1 cellular context compared by ENCODE assay signal in genomic region chr2:232633413-232634318, GRCh38.
TF ChIP-seq lines count a peak whose summit lies in the region.

A gene with protein sequence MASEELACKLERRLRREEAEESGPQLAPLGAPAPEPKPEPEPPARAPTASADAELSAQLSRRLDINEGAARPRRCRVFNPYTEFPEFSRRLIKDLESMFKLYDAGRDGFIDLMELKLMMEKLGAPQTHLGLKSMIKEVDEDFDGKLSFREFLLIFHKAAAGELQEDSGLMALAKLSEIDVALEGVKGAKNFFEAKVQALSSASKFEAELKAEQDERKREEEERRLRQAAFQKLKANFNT (plus strand): TSS chr2:232633604. CDS start chr2:232633705, 101 bp downstream.

TF ChIP-seq in HEK293, 187 proteins besides CTCF, POLR2A, EP300 and RAD21 (continued from another document):
- TF ChIP-seq, protein P1, sequence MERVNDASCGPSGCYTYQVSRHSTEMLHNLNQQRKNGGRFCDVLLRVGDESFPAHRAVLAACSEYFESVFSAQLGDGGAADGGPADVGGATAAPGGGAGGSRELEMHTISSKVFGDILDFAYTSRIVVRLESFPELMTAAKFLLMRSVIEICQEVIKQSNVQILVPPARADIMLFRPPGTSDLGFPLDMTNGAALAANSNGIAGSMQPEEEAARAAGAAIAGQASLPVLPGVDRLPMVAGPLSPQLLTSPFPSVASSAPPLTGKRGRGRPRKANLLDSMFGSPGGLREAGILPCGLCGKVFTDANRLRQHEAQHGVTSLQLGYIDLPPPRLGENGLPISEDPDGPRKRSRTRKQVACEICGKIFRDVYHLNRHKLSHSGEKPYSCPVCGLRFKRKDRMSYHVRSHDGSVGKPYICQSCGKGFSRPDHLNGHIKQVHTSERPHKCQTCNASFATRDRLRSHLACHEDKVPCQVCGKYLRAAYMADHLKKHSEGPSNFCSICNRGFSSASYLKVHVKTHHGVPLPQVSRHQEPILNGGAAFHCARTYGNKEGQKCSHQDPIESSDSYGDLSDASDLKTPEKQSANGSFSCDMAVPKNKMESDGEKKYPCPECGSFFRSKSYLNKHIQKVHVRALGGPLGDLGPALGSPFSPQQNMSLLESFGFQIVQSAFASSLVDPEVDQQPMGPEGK (tag by site-specific recombination; IDR thresholded peaks at IDR 0.05) = 0 out of 2 replicates have a peak, but pooled peaks have one; percentile 11
- peak; percentile 82; the same call in 1 of the 2 replicates for TF ChIP-seq ZNF561 (tag by site-specific recombination; IDR thresholded peaks at IDR 0.05; ENCODE audit: borderline replicate concordance)
- TF ChIP-seq ZSCAN16 (tag by site-specific recombination; IDR thresholded peaks at IDR 0.05) = 0 out of 2 replicates have a peak, but pooled peaks have one; percentile 35
- TF ChIP-seq YY2 (tag by site-specific recombination; IDR thresholded peaks at IDR 0.05) = 0 out of 2 replicates have a peak, but pooled peaks have one; percentile 22
- peak; percentile 33; the same call in 1 of the 2 replicates for TF ChIP-seq KLF1 (tag by site-specific recombination; IDR thresholded peaks at IDR 0.05)
- peak; percentile 78 for TF ChIP-seq ZBTB20 (tag by site-specific recombination; IDR thresholded peaks at IDR 0.05)
- TF ChIP-seq PRDM1 (tag by site-specific recombination; IDR thresholded peaks at IDR 0.05) = no peak
- TF ChIP-seq KLF9 (tag by site-specific recombination; IDR thresholded peaks at IDR 0.05; ENCODE audit: low read depth) = 0 out of 2 replicates have a peak, but pooled peaks have one; percentile 22
- TF ChIP-seq ZNF121 (tag by site-specific recombination; IDR thresholded peaks at IDR 0.05) = peak; percentile 58; the same call in 1 of the 2 replicates
- no peak for TF ChIP-seq ZNF146 (tag by site-specific recombination; IDR thresholded peaks at IDR 0.05)
- no peak for TF ChIP-seq ZNF366 (tag by site-specific recombination; conservative IDR thresholded peaks at IDR 0.05)
- TF ChIP-seq ZNF362 (tag by site-specific recombination; IDR thresholded peaks at IDR 0.05) = no peak
- no peak for TF ChIP-seq ZNF623 (tag by site-specific recombination; IDR thresholded peaks at IDR 0.05)
- no peak for TF ChIP-seq ZNF76 (tag by site-specific recombination; IDR thresholded peaks at IDR 0.05; ENCODE audit: borderline replicate concordance, low read depth)
- no peak for TF ChIP-seq ZNF133 (tag by site-specific recombination; IDR thresholded peaks at IDR 0.05)
- TF ChIP-seq ZNF335 (tag by site-specific recombination; conservative IDR thresholded peaks at IDR 0.05) = peak; percentile 69
- TF ChIP-seq MYNN (tag by site-specific recombination; IDR thresholded peaks at IDR 0.05; ENCODE audit: borderline replicate concordance) = no peak
- peak; percentile 14; the same call in 1 of the 2 replicates for TF ChIP-seq GLIS2 (tag by site-specific recombination; IDR thresholded peaks at IDR 0.05)
- TF ChIP-seq, protein P2, sequence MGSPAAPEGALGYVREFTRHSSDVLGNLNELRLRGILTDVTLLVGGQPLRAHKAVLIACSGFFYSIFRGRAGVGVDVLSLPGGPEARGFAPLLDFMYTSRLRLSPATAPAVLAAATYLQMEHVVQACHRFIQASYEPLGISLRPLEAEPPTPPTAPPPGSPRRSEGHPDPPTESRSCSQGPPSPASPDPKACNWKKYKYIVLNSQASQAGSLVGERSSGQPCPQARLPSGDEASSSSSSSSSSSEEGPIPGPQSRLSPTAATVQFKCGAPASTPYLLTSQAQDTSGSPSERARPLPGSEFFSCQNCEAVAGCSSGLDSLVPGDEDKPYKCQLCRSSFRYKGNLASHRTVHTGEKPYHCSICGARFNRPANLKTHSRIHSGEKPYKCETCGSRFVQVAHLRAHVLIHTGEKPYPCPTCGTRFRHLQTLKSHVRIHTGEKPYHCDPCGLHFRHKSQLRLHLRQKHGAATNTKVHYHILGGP (tag by site-specific recombination; IDR thresholded peaks at IDR 0.05) = no peak
- TF ChIP-seq ZNF292 (tag by site-specific recombination; IDR thresholded peaks at IDR 0.05; ENCODE audit: borderline replicate concordance, low read depth) = no peak
- TF ChIP-seq, protein P3, sequence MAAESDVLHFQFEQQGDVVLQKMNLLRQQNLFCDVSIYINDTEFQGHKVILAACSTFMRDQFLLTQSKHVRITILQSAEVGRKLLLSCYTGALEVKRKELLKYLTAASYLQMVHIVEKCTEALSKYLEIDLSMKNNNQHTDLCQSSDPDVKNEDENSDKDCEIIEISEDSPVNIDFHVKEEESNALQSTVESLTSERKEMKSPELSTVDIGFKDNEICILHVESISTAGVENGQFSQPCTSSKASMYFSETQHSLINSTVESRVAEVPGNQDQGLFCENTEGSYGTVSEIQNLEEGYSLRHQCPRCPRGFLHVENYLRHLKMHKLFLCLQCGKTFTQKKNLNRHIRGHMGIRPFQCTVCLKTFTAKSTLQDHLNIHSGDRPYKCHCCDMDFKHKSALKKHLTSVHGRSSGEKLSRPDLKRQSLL (tag by site-specific recombination; IDR thresholded peaks at IDR 0.05) = peak; percentile 87
- peak; percentile 61; the same call in 1 of the 2 replicates for TF ChIP-seq ZBTB8A (tag by site-specific recombination; IDR thresholded peaks at IDR 0.05)
- no peak for TF ChIP-seq KLF10 (tag by site-specific recombination; IDR thresholded peaks at IDR 0.05)
- peak; percentile 37; the same call in 1 of the 2 replicates for TF ChIP-seq ZBTB17 (tag by site-specific recombination; IDR thresholded peaks at IDR 0.05)
- no peak for TF ChIP-seq ZNF140 (tag by site-specific recombination; IDR thresholded peaks at IDR 0.05)
- TF ChIP-seq, protein P4, sequence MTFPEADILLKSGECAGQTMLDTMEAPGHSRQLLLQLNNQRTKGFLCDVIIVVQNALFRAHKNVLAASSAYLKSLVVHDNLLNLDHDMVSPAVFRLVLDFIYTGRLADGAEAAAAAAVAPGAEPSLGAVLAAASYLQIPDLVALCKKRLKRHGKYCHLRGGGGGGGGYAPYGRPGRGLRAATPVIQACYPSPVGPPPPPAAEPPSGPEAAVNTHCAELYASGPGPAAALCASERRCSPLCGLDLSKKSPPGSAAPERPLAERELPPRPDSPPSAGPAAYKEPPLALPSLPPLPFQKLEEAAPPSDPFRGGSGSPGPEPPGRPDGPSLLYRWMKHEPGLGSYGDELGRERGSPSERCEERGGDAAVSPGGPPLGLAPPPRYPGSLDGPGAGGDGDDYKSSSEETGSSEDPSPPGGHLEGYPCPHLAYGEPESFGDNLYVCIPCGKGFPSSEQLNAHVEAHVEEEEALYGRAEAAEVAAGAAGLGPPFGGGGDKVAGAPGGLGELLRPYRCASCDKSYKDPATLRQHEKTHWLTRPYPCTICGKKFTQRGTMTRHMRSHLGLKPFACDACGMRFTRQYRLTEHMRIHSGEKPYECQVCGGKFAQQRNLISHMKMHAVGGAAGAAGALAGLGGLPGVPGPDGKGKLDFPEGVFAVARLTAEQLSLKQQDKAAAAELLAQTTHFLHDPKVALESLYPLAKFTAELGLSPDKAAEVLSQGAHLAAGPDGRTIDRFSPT (tag by site-specific recombination; IDR thresholded peaks at IDR 0.05) = peak; percentile 10; the same call in 1 of the 2 replicates
- TF ChIP-seq, protein P5, sequence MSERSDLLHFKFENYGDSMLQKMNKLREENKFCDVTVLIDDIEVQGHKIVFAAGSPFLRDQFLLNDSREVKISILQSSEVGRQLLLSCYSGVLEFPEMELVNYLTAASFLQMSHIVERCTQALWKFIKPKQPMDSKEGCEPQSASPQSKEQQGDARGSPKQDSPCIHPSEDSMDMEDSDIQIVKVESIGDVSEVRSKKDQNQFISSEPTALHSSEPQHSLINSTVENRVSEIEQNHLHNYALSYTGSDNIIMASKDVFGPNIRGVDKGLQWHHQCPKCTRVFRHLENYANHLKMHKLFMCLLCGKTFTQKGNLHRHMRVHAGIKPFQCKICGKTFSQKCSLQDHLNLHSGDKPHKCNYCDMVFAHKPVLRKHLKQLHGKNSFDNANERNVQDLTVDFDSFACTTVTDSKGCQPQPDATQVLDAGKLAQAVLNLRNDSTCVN (tag by site-specific recombination; optimal IDR thresholded peaks at IDR 0.05) = peak; percentile 91
- TF ChIP-seq ZBTB48 (tag by site-specific recombination; IDR thresholded peaks at IDR 0.05) = peak; percentile 46; the same call in 1 of the 2 replicates
- peak; percentile 46; the same call in 1 of the 2 replicates for TF ChIP-seq YY1 (tag by site-specific recombination; IDR thresholded peaks at IDR 0.05)
- TF ChIP-seq, protein P6, sequence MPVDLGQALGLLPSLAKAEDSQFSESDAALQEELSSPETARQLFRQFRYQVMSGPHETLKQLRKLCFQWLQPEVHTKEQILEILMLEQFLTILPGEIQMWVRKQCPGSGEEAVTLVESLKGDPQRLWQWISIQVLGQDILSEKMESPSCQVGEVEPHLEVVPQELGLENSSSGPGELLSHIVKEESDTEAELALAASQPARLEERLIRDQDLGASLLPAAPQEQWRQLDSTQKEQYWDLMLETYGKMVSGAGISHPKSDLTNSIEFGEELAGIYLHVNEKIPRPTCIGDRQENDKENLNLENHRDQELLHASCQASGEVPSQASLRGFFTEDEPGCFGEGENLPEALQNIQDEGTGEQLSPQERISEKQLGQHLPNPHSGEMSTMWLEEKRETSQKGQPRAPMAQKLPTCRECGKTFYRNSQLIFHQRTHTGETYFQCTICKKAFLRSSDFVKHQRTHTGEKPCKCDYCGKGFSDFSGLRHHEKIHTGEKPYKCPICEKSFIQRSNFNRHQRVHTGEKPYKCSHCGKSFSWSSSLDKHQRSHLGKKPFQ (tag by site-specific recombination; IDR thresholded peaks at IDR 0.05) = no peak
- TF ChIP-seq ZBTB21 (tag by site-specific recombination; IDR thresholded peaks at IDR 0.05) = 0 out of 2 replicates have a peak, but pooled peaks have one; percentile 2
- no peak for TF ChIP-seq ZNF785 (tag by site-specific recombination; IDR thresholded peaks at IDR 0.05)
- no peak for TF ChIP-seq ZNF677 (tag by site-specific recombination; IDR thresholded peaks at IDR 0.05)
- no peak for TF ChIP-seq ZNF510 (tag by site-specific recombination; IDR thresholded peaks at IDR 0.05; ENCODE audit: insufficient replicate concordance)
- no peak for TF ChIP-seq ZFP3 (tag by site-specific recombination; IDR thresholded peaks at IDR 0.05; ENCODE audit: low read depth)
- 0 out of 2 replicates have a peak, but pooled peaks have one; percentile 60 for TF ChIP-seq ZNF660 (tag by site-specific recombination; IDR thresholded peaks at IDR 0.05)
- TF ChIP-seq ZEB2 (tag by site-specific recombination; IDR thresholded peaks at IDR 0.05) = 0 out of 2 replicates have a peak, but pooled peaks have one; percentile 26
- TF ChIP-seq SP2 (tag by site-specific recombination; IDR thresholded peaks at IDR 0.05) = peak; percentile 57
- TF ChIP-seq ZNF394 (tag by site-specific recombination; IDR thresholded peaks at IDR 0.05; ENCODE audit: borderline replicate concordance) = no peak
- TF ChIP-seq ZNF2 (tag by site-specific recombination; IDR thresholded peaks at IDR 0.05) = 0 out of 2 replicates have a peak, but pooled peaks have one; percentile 2
- no peak for TF ChIP-seq ZNF274 (IDR thresholded peaks at IDR 0.05; ENCODE audit: low read length)
- no peak for TF ChIP-seq ZNF274 (tag by site-specific recombination; IDR thresholded peaks at IDR 0.05; ENCODE audit: borderline replicate concordance)
- TF ChIP-seq, protein P7, sequence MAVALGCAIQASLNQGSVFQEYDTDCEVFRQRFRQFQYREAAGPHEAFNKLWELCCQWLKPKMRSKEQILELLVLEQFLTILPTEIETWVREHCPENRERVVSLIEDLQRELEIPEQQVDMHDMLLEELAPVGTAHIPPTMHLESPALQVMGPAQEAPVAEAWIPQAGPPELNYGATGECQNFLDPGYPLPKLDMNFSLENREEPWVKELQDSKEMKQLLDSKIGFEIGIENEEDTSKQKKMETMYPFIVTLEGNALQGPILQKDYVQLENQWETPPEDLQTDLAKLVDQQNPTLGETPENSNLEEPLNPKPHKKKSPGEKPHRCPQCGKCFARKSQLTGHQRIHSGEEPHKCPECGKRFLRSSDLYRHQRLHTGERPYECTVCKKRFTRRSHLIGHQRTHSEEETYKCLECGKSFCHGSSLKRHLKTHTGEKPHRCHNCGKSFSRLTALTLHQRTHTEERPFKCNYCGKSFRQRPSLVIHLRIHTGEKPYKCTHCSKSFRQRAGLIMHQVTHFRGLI (tag by site-specific recombination; IDR thresholded peaks at IDR 0.05) = peak; percentile 31; the same call in 1 of the 2 replicates
- TF ChIP-seq, protein P8, sequence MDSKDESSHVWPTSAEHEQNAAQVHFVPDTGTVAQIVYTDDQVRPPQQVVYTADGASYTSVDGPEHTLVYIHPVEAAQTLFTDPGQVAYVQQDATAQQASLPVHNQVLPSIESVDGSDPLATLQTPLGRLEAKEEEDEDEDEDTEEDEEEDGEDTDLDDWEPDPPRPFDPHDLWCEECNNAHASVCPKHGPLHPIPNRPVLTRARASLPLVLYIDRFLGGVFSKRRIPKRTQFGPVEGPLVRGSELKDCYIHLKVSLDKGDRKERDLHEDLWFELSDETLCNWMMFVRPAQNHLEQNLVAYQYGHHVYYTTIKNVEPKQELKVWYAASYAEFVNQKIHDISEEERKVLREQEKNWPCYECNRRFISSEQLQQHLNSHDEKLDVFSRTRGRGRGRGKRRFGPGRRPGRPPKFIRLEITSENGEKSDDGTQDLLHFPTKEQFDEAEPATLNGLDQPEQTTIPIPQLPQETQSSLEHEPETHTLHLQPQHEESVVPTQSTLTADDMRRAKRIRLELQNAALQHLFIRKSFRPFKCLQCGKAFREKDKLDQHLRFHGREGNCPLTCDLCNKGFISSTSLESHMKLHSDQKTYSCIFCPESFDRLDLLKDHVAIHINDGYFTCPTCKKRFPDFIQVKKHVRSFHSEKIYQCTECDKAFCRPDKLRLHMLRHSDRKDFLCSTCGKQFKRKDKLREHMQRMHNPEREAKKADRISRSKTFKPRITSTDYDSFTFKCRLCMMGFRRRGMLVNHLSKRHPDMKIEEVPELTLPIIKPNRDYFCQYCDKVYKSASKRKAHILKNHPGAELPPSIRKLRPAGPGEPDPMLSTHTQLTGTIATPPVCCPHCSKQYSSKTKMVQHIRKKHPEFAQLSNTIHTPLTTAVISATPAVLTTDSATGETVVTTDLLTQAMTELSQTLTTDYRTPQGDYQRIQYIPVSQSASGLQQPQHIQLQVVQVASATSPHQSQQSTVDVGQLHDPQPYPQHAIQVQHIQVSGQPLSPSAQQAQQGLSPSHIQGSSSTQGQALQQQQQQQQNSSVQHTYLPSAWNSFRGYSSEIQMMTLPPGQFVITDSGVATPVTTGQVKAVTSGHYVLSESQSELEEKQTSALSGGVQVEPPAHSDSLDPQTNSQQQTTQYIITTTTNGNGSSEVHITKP (tag by site-specific recombination; IDR thresholded peaks at IDR 0.05) = peak; percentile 43; the same call in 1 of the 2 replicates
- 0 out of 2 replicates have a peak, but pooled peaks have one; percentile 18 for TF ChIP-seq KLF8 (tag by site-specific recombination; IDR thresholded peaks at IDR 0.05)
- peak; percentile 51; the same call in 1 of the 2 replicates for TF ChIP-seq WT1 (tag by site-specific recombination; IDR thresholded peaks at IDR 0.05)
